Comparison of ENCODE assay signal across 32 cellular contexts in the genomic region with DNA sequence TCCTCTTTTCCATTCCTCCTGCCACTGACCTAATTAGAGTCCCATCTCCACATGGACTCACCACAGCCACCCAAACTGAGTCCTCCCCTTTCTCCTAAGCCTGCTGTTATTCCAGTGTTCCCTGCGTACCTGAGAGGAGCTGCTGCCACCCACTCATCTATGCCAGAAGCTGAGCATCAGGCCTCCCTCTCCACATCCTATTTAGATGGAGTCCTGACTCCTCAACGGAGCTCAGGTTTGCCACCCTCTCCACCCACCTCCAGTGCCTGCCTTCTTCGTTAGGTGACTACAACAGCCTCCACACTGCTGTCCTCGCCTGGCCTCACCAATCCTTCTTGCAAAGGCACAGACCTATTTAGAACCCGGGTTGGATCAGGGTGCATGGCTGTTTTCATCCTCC. TPM values are rescaled to one million over a fixed set of nuclear protein-coding genes. Genes with fewer than 3 reads are reported as not detected.
"Had no signal": no experiment of that assay in that cellular context is flagged by ENCODE, and none has a peak within 500 bp of the region (broad histone marks: within the 10 kb centered on the region; RNA-seq: fewer than 3 reads in every experiment).

No MANE protein-coding gene starts in this region.

- H3K4me3 Mint-ChIP-seq: activated CD4-positive, alpha-beta memory T cell treated with anti-CD3 and anti-CD28 coated beads for 36 hours; activated CD4-positive, alpha-beta T cell treated with anti-CD3 and anti-CD28 coated beads for 36 hours; activated CD4-positive, alpha-beta T cell treated with anti-CD3 and anti-CD28 coated beads, Interleukin-2, amount 10 ng/mL, durations not matched to agents 24 days and 14 days; activated CD8-positive, alpha-beta memory T cell treated with anti-CD3 and anti-CD28 coated beads, Interleukin-2, amount 10 ng/mL, durations not matched to agents 7 days and 5 days; activated CD8-positive, alpha-beta T cell treated with anti-CD3 and anti-CD28 coated beads, Interleukin-2, amount 10 ng/mL, durations not matched to agents 7 days and 5 days; activated naive CD4-positive, alpha-beta T cell treated with anti-CD3 and anti-CD28 coated beads, Interleukin-2, amount 10 ng/mL, durations not matched to agents 7 days and 5 days; activated naive CD8-positive, alpha-beta T cell treated with anti-CD3 and anti-CD28 coated beads, Interleukin-2, amount 10 ng/mL, durations not matched to agents 7 days and 5 days; activated T-helper 1 cell treated with anti-CD3 and anti-CD28 coated beads, Interleukin-12 subunit alpha, Interleukin-12 subunit beta, Interleukin-2, Interleukin-4 antibody, amounts not matched to agents 30 ng/mL and 10 ng/mL and 1 ng/mL, durations not matched to agents 14 hours and 24 hours and 36 hours; central memory CD8-positive, alpha-beta T cell; dendritic cell treated with granulocyte-macrophage colony-stimulating factor and Interleukin-4, amounts not matched to agents 40 ng/mL and 50 ng/mL, for 4 days; endodermal cell had no signal

- H3K4me3 ChIP-seq: ascending aorta, breast epithelium, cardiac muscle cell, coronary artery, dorsolateral prefrontal cortex, gastrocnemius medialis had no signal

- H3K36me3 Mint-ChIP-seq: activated CD4-positive, alpha-beta memory T cell treated with anti-CD3 and anti-CD28 coated beads for 36 hours; activated CD8-positive, alpha-beta memory T cell treated with anti-CD3 and anti-CD28 coated beads, Interleukin-2, amount 10 ng/mL, durations not matched to agents 7 days and 5 days; activated naive CD4-positive, alpha-beta T cell treated with anti-CD3 and anti-CD28 coated beads, Interleukin-2, amount 10 ng/mL, durations not matched to agents 7 days and 5 days; activated naive CD4-positive, alpha-beta T cell treated with anti-CD3 and anti-CD28 coated beads, Interleukin-2, amount 50 U/mL, for 72 hours; brain had no signal

- H3K4me1 Mint-ChIP-seq: central memory CD8-positive, alpha-beta T cell had no signal

- H3K4me1 ChIP-seq: breast epithelium, foreskin keratinocyte had no signal

- H3K27me3 ChIP-seq: ascending aorta, breast epithelium, cardiac muscle cell, dorsolateral prefrontal cortex, gastrocnemius medialis had no signal

- H3K9me3 Mint-ChIP-seq: activated CD4-positive, alpha-beta memory T cell treated with anti-CD3 and anti-CD28 coated beads for 36 hours; activated CD4-positive, alpha-beta T cell treated with anti-CD3 and anti-CD28 coated beads, Interleukin-2, amount 10 ng/mL, durations not matched to agents 24 days and 14 days; activated naive CD4-positive, alpha-beta T cell treated with anti-CD3 and anti-CD28 coated beads, Interleukin-2, amount 10 ng/mL, durations not matched to agents 7 days and 5 days; activated naive CD4-positive, alpha-beta T cell treated with anti-CD3 and anti-CD28 coated beads, Interleukin-2, amount 50 U/mL, for 72 hours; activated naive CD8-positive, alpha-beta T cell treated with anti-CD3 and anti-CD28 coated beads, Interleukin-2, amount 10 ng/mL, durations not matched to agents 7 days and 5 days; activated T-helper 1 cell treated with anti-CD3 and anti-CD28 coated beads, Interleukin-12 subunit alpha, Interleukin-12 subunit beta, Interleukin-2, Interleukin-4 antibody, amounts not matched to agents 30 ng/mL and 10 ng/mL and 1 ng/mL, durations not matched to agents 14 hours and 24 hours and 36 hours; central memory CD8-positive, alpha-beta T cell; dendritic cell treated with granulocyte-macrophage colony-stimulating factor and Interleukin-4, amounts not matched to agents 40 ng/mL and 50 ng/mL, for 4 days; endodermal cell had no signal

- H3K36me3 ChIP-seq: ascending aorta, breast epithelium, cardiac muscle cell, gastrocnemius medialis had no signal

- DNase-seq: activated CD4-positive, alpha-beta memory T cell treated with anti-CD3 and anti-CD28 coated beads for 36 hours; activated CD4-positive, alpha-beta T cell treated with anti-CD3 and anti-CD28 coated beads for 36 hours; activated CD4-positive, alpha-beta T cell treated with anti-CD3 and anti-CD28 coated beads, Interleukin-2, amount 10 ng/mL, durations not matched to agents 24 days and 14 days; activated CD4-positive, CD25-positive, alpha-beta regulatory T cell; activated CD4-positive, CD25-positive, alpha-beta regulatory T cell treated with anti-CD3 and anti-CD28 coated beads, Interleukin-2, amount 50 U/mL, for 72 hours; activated CD8-positive, alpha-beta memory T cell treated with anti-CD3 and anti-CD28 coated beads, Interleukin-2, amount 10 ng/mL, durations not matched to agents 7 days and 5 days; activated CD8-positive, alpha-beta memory T cell treated with anti-CD3 and anti-CD28 coated beads, Interleukin-2, amount 50 U/mL, for 4 hours; activated CD8-positive, alpha-beta T cell treated with anti-CD3 and anti-CD28 coated beads, Interleukin-2, amount 10 ng/mL, durations not matched to agents 7 days and 5 days; activated gamma-delta T cell; activated naive CD4-positive, alpha-beta T cell; activated naive CD4-positive, alpha-beta T cell treated with anti-CD3 and anti-CD28 coated beads, Interleukin-2, amount 10 ng/mL, durations not matched to agents 7 days and 5 days; activated naive CD8-positive, alpha-beta T cell treated with anti-CD3 and anti-CD28 coated beads, Interleukin-2, amount 10 ng/mL, durations not matched to agents 7 days and 5 days; activated T-cell treated with anti-CD3 and anti-CD28 coated beads, Interleukin-2, amount 50 U/mL, for 1 hour; activated T-cell treated with anti-CD3 and anti-CD28 coated beads, Interleukin-2, amount 50 U/mL, for 48 hours; effector memory CD4-positive, alpha-beta T cell; endodermal cell; foreskin keratinocyte; gastrocnemius medialis; hippocampal formation; T-helper 2 cell had no signal

- H3K27me3 Mint-ChIP-seq: activated CD4-positive, alpha-beta memory T cell treated with anti-CD3 and anti-CD28 coated beads for 36 hours; activated CD4-positive, alpha-beta T cell treated with anti-CD3 and anti-CD28 coated beads for 36 hours; central memory CD8-positive, alpha-beta T cell had no signal

- H3K27ac Mint-ChIP-seq: activated CD4-positive, alpha-beta memory T cell treated with anti-CD3 and anti-CD28 coated beads for 36 hours; activated CD4-positive, alpha-beta T cell treated with anti-CD3 and anti-CD28 coated beads for 36 hours; activated CD4-positive, alpha-beta T cell treated with anti-CD3 and anti-CD28 coated beads, Interleukin-2, amount 10 ng/mL, durations not matched to agents 24 days and 14 days; activated CD8-positive, alpha-beta memory T cell treated with anti-CD3 and anti-CD28 coated beads, Interleukin-2, amount 10 ng/mL, durations not matched to agents 7 days and 5 days; activated CD8-positive, alpha-beta T cell treated with anti-CD3 and anti-CD28 coated beads, Interleukin-2, amount 10 ng/mL, durations not matched to agents 7 days and 5 days; activated naive CD4-positive, alpha-beta T cell treated with anti-CD3 and anti-CD28 coated beads, Interleukin-2, amount 10 ng/mL, durations not matched to agents 7 days and 5 days; activated naive CD4-positive, alpha-beta T cell treated with anti-CD3 and anti-CD28 coated beads, Interleukin-2, amount 50 U/mL, for 72 hours; activated naive CD8-positive, alpha-beta T cell treated with anti-CD3 and anti-CD28 coated beads, Interleukin-2, amount 10 ng/mL, durations not matched to agents 7 days and 5 days; activated T-helper 1 cell treated with anti-CD3 and anti-CD28 coated beads, Interleukin-12 subunit alpha, Interleukin-12 subunit beta, Interleukin-2, Interleukin-4 antibody, amounts not matched to agents 30 ng/mL and 10 ng/mL and 1 ng/mL, durations not matched to agents 14 hours and 24 hours and 36 hours; brain; dendritic cell treated with granulocyte-macrophage colony-stimulating factor and Interleukin-4, amounts not matched to agents 40 ng/mL and 50 ng/mL, for 4 days; endodermal cell had no signal

- H3K9me3 ChIP-seq: ascending aorta, breast epithelium, gastrocnemius medialis had no signal

RNA-seq across cellular contexts. Expression of a gene that starts 15.2 kb away (rescaled TPM):
- total RNA-seq: activated CD4-positive, alpha-beta memory T cell treated with anti-CD3 and anti-CD28 coated beads for 36 hours; activated CD4-positive, alpha-beta T cell treated with anti-CD3 and anti-CD28 coated beads for 36 hours; activated CD4-positive, alpha-beta T cell treated with anti-CD3 and anti-CD28 coated beads, Interleukin-2, amount 10 ng/mL, durations not matched to agents 24 days and 14 days; activated CD8-positive, alpha-beta memory T cell treated with anti-CD3 and anti-CD28 coated beads for 36 hours; activated CD8-positive, alpha-beta memory T cell treated with anti-CD3 and anti-CD28 coated beads, Interleukin-2, amount 10 ng/mL, durations not matched to agents 7 days and 5 days; activated CD8-positive, alpha-beta T cell treated with anti-CD3 and anti-CD28 coated beads, Interleukin-2, amount 10 ng/mL, durations not matched to agents 7 days and 5 days; activated naive CD4-positive, alpha-beta T cell treated with anti-CD3 and anti-CD28 coated beads, Interleukin-2, amount 50 U/mL, for 72 hours; activated naive CD8-positive, alpha-beta T cell treated with anti-CD3 and anti-CD28 coated beads, Interleukin-2, amount 10 ng/mL, durations not matched to agents 7 days and 5 days; activated T-helper 1 cell treated with anti-CD3 and anti-CD28 coated beads, Interleukin-12 subunit alpha, Interleukin-12 subunit beta, Interleukin-2, Interleukin-4 antibody, amounts not matched to agents 30 ng/mL and 10 ng/mL and 1 ng/mL, durations not matched to agents 14 hours and 24 hours and 36 hours; ascending aorta; breast epithelium; cardiac muscle cell; epithelial cell of proximal tubule; foreskin keratinocyte; gastrocnemius medialis had no signal
